In genomic region chr7:7670490-7670889, GRCh38 we compare ENCODE assay signal across 17 cellular contexts. TPM values are rescaled to one million over a fixed set of nuclear protein-coding genes. Genes with fewer than 3 reads are reported as not detected.
A peak's percentile ranks its signal among the peaks of the same experiment; 100 is the strongest.
DNase-seq lines count a peak whose midpoint lies in the region; ATAC-seq, FAIRE-seq and TF ChIP-seq lines count a peak whose summit lies in the region.
"Had no signal": no experiment of that assay in that cellular context is flagged by ENCODE, and none has a peak within 500 bp of the region (broad histone marks: within the 10 kb centered on the region; RNA-seq: fewer than 3 reads in every experiment).

No MANE protein-coding gene starts in this region.

- POLR2A ChIA-PET in CD4-positive, alpha-beta T cell (lab: Charles Lee), result no interaction called here

- H3K27ac ChIP-seq in CD4-positive, alpha-beta T cell (ENCODE audit: low read depth, low read length), result no peak overlapping the region
- H3K27ac ChIP-seq in foreskin keratinocyte, result no peak overlapping the region
- H3K27ac ChIP-seq: HL-60 had no signal

- intact Hi-C loops in CD4-positive, alpha-beta T cell (cut with DNase I, micrococcal nuclease), result no loop called here

- H3K36me3 Mint-ChIP-seq in activated T-cell treated with anti-CD3 and anti-CD28 coated beads, Interleukin-2, amount 50 U/mL, for 24 hours (ENCODE audit: low read depth), result peaks cover 59% of the 10 kb centered on the region
- peaks cover 33% of the 10 kb centered on the region for H3K36me3 Mint-ChIP-seq in CD4-positive, alpha-beta T cell (ENCODE audit: low read depth)
- peaks cover 57% of the 10 kb centered on the region for H3K36me3 Mint-ChIP-seq in activated naive CD8-positive, alpha-beta T cell treated with anti-CD3 and anti-CD28 coated beads for 36 hours

- H3K9me3 Mint-ChIP-seq in activated T-cell treated with anti-CD3 and anti-CD28 coated beads, Interleukin-2, amount 50 U/mL, for 24 hours, result peaks cover 17% of the 10 kb centered on the region
- no peaks in the 10 kb centered on the region for H3K9me3 Mint-ChIP-seq in CD4-positive, alpha-beta T cell
- H3K9me3 Mint-ChIP-seq in activated naive CD8-positive, alpha-beta T cell treated with anti-CD3 and anti-CD28 coated beads for 36 hours, result peaks cover 20% of the 10 kb centered on the region
- H3K9me3 Mint-ChIP-seq: GM23338 had no signal

- no peak for TF ChIP-seq CTCF in CD4-positive, alpha-beta T cell (IDR thresholded peaks at IDR 0.05)
- no peak for TF ChIP-seq CTCF in foreskin keratinocyte (conservative IDR thresholded peaks at IDR 0.05)

- peaks cover 50% of the 10 kb centered on the region for H3K4me1 Mint-ChIP-seq in activated T-cell treated with anti-CD3 and anti-CD28 coated beads, Interleukin-2, amount 50 U/mL, for 24 hours (ENCODE audit: low read depth)
- H3K4me1 Mint-ChIP-seq in CD4-positive, alpha-beta T cell (ENCODE audit: low read depth), result peaks cover 55% of the 10 kb centered on the region
- H3K4me1 Mint-ChIP-seq in activated naive CD8-positive, alpha-beta T cell treated with anti-CD3 and anti-CD28 coated beads for 36 hours, result peaks cover 46% of the 10 kb centered on the region

- H3K27me3 Mint-ChIP-seq in activated T-cell treated with anti-CD3 and anti-CD28 coated beads, Interleukin-2, amount 50 U/mL, for 24 hours, result no peaks in the 10 kb centered on the region
- H3K27me3 Mint-ChIP-seq in CD4-positive, alpha-beta T cell, result no peaks in the 10 kb centered on the region
- no peaks in the 10 kb centered on the region for H3K27me3 Mint-ChIP-seq in activated naive CD8-positive, alpha-beta T cell treated with anti-CD3 and anti-CD28 coated beads for 36 hours
- H3K27me3 Mint-ChIP-seq: B cell had no signal

- H3K4me1 ChIP-seq in foreskin keratinocyte, result no peaks in the 10 kb centered on the region

- ATAC-seq in CD4-positive, alpha-beta T cell (ENCODE audit: poor library complexity), result peak; percentile 53
- ATAC-seq in foreskin keratinocyte, result no peak
- ATAC-seq: GM23338 had no signal

- no peak for DNase-seq in activated T-cell treated with anti-CD3 and anti-CD28 coated beads, Interleukin-2, amount 50 U/mL, for 24 hours
- DNase-seq in activated T-cell treated with anti-CD3 and anti-CD28 coated beads, Interleukin-2, amount 50 U/mL, for 48 hours, result no peak
- DNase-seq in CD4-positive, alpha-beta T cell, result no peak
- DNase-seq in activated naive CD8-positive, alpha-beta T cell treated with anti-CD3 and anti-CD28 coated beads for 36 hours, result no peak
- DNase-seq in urothelium cell line (ENCODE audit: low spot score) (no peak), foreskin keratinocyte (no peak), T-helper 9 cell (no peak)
- DNase-seq: DMS153, DMS79, GDM1, HCEC 1CT had no signal

- CTCF ChIA-PET in CD4-positive, alpha-beta T cell (lab: Charles Lee), result no interaction called here

- H3K27ac Mint-ChIP-seq in activated T-cell treated with anti-CD3 and anti-CD28 coated beads, Interleukin-2, amount 50 U/mL, for 24 hours, result peak overlapping the region; percentile 57
- H3K27ac Mint-ChIP-seq in CD4-positive, alpha-beta T cell, result peak overlapping the region; percentile 85
- H3K27ac Mint-ChIP-seq in activated naive CD8-positive, alpha-beta T cell treated with anti-CD3 and anti-CD28 coated beads for 36 hours, result peak overlapping the region; percentile 85
- H3K27ac Mint-ChIP-seq: GM23338 had no signal

- H3K4me3 Mint-ChIP-seq in activated T-cell treated with anti-CD3 and anti-CD28 coated beads, Interleukin-2, amount 50 U/mL, for 24 hours, result no peak overlapping the region
- H3K4me3 Mint-ChIP-seq in CD4-positive, alpha-beta T cell, result no peak overlapping the region
- H3K4me3 Mint-ChIP-seq in activated naive CD8-positive, alpha-beta T cell treated with anti-CD3 and anti-CD28 coated beads for 36 hours, result no peak overlapping the region
- H3K4me3 Mint-ChIP-seq: B cell, GM23338 had no signal

- no peaks in the 10 kb centered on the region for H3K9me3 ChIP-seq in CD4-positive, alpha-beta T cell (ENCODE audit: control insufficient read depth, low read length)

- no peaks in the 10 kb centered on the region for H3K27me3 ChIP-seq in CD4-positive, alpha-beta T cell (ENCODE audit: control insufficient read depth, insufficient read depth, low read length)
- no peaks in the 10 kb centered on the region for H3K27me3 ChIP-seq in foreskin keratinocyte
- H3K27me3 ChIP-seq: BLaER1 treated with 17β-estradiol and CSF1 and Interleukin-3, amounts not matched to agents 10 nM and 100 nM had no signal

- FAIRE-seq in urothelium cell line (lab: Jason Lieb, UNC), result peak; percentile 95
- FAIRE-seq: GM12892, GM18507 had no signal

RNA-seq across cellular contexts. Expression of gene UMAD1, which starts 29.9 kb away (rescaled TPM):
- total RNA-seq in CD4-positive, alpha-beta T cell, result 10 to 100 TPM; 11.0 to 15.3 TPM
- total RNA-seq in activated naive CD8-positive, alpha-beta T cell treated with anti-CD3 and anti-CD28 coated beads for 36 hours, result 10 to 100 TPM; 13.2 to 13.7 TPM
- 10.4 and 10.5 TPM in 2 replicates for total RNA-seq in foreskin keratinocyte
- 6.5 and 7.1 TPM in 2 replicates for polyA plus RNA-seq in foreskin keratinocyte

RNA-seq across cellular contexts. Expression of gene RPA3, which starts 47.9 kb away (rescaled TPM):
- total RNA-seq in CD4-positive, alpha-beta T cell, result 10 to 100 TPM; 32.9 to 36.5 TPM
- total RNA-seq in activated naive CD8-positive, alpha-beta T cell treated with anti-CD3 and anti-CD28 coated beads for 36 hours, result 100 to 1,000 TPM; 168 to 174 TPM
- 71.0 and 88.1 TPM in 2 replicates for total RNA-seq in foreskin keratinocyte
- 87.0 and 110 TPM in 2 replicates for polyA plus RNA-seq in foreskin keratinocyte
